In genomic region chr18:5196253-5197031, GRCh38 we compare ENCODE assay signal across 15 cellular contexts. TPM values are rescaled to one million over a fixed set of nuclear protein-coding genes. Genes with fewer than 3 reads are reported as not detected.
DNase-seq lines count a peak whose midpoint lies in the region; ATAC-seq, FAIRE-seq and TF ChIP-seq lines count a peak whose summit lies in the region.
"Had no signal": no experiment of that assay in that cellular context is flagged by ENCODE, and none has a peak within 500 bp of the region (broad histone marks: within the 10 kb centered on the region; RNA-seq: fewer than 3 reads in every experiment).

No MANE protein-coding gene starts in this region.

- H3K27ac ChIP-seq in H1 (ENCODE audit: low read depth, low read length) (no peak overlapping the region), pancreas (no peak overlapping the region)
- H3K27ac ChIP-seq: ovary, SK-N-MC had no signal

- H3K4ac ChIP-seq in H1 (replicated peaks; ENCODE audit: insufficient read length, low read depth, low read length), result no peak overlapping the region

- H2BK120ac ChIP-seq in H1 (replicated peaks; ENCODE audit: low read depth, low read length), result no peak overlapping the region

- no peak overlapping the region for H2BK5ac ChIP-seq in H1 (ENCODE audit: low read depth, low read length)

- peaks cover 61% of the 10 kb centered on the region for H3K27me3 Mint-ChIP-seq in activated T-cell treated with anti-CD3 and anti-CD28 coated beads, Interleukin-2, amount 50 U/mL, for 24 hours

- no peak overlapping the region for H3K27ac Mint-ChIP-seq in activated T-cell treated with anti-CD3 and anti-CD28 coated beads, Interleukin-2, amount 50 U/mL, for 24 hours

- POLR2A ChIA-PET in H1 (lab: Charles Lee; ENCODE audit: partially characterized antibody), result interaction anchor here (0.7 to 1.2 kb wide), 3 partner anchors 42 to 100 kb away, joined by 3 to 4 read pairs (median 3); no protein-coding TSS in a partner anchor

- no peak overlapping the region for H3K56ac ChIP-seq in H1 (replicated peaks; ENCODE audit: insufficient read length, low read depth, low read length)

- TF ChIP-seq RAD21 in H1 (IDR thresholded peaks at IDR 0.05 in 1 of 2, conservative IDR thresholded peaks at IDR 0.05 in 1 of 2; ENCODE audit: low read depth in 2 of 2, low read length in 2 of 2), result no peak

- H3K23me2 ChIP-seq in H1 (ENCODE audit: low read depth, low read length), result peaks cover 12% of the 10 kb centered on the region; the same call in 1 of the 2 replicates

- H4K5ac ChIP-seq in H1 (ENCODE audit: insufficient read length, low read depth, low read length), result no peak overlapping the region

- 3% methylated on average over 36 of the region's 50 CpGs; no CpG with 5 or more reads in 1 of the 2 experiments for WGBS in H1 (ENCODE audit: extremely low coverage in 1 of 2, insufficient coverage in 1 of 2, insufficient read length in 1 of 2, insufficient replicate concordance in 2 of 2, low coverage in 1 of 2, low lambda C conversion rate in 2 of 2, missing lambda C conversion rate in 1 of 2), 2 experiments
- 4 to 5% methylated on average over 48 to 50 of the region's 50 CpGs for WGBS in pancreas, 2 donors

- H2AFZ ChIP-seq in H1 (ENCODE audit: low read length), result peak overlapping the region; percentile 88

- no peaks in the 10 kb centered on the region for H3K36me3 Mint-ChIP-seq in activated T-cell treated with anti-CD3 and anti-CD28 coated beads, Interleukin-2, amount 50 U/mL, for 24 hours (ENCODE audit: low read depth)

- H3K9ac ChIP-seq in H1 (replicated peaks in 1 of 4; ENCODE audit: extremely low read depth in 1 of 4, low read depth in 3 of 4, low read length in 3 of 4), result peak overlapping the region in 1 of 4 experiments; percentile 58; a peak in 2 of 7 replicates

- TF ChIP-seq POLR2A in H1 (IDR thresholded peaks at IDR 0.05; ENCODE audit: control extremely low read depth in 1 of 2, low read depth in 2 of 2, low read length in 2 of 2), result no peak

- no peak overlapping the region for H3K14ac ChIP-seq in H1 (ENCODE audit: insufficient read length)

- TF ChIP-seq EP300 in H1 (IDR thresholded peaks at IDR 0.05; ENCODE audit: borderline replicate concordance in 1 of 2, low read depth in 2 of 2, low read length in 2 of 2), result no peak

- H3K18ac ChIP-seq in H1 (ENCODE audit: extremely low read depth, low read length), result no peak overlapping the region

- H2AK5ac ChIP-seq in H1 (ENCODE audit: low read depth, low read length), result no peak overlapping the region

- H4K91ac ChIP-seq in H1 (replicated peaks; ENCODE audit: insufficient read length, low read length), result no peak overlapping the region

- H3K9me3 Mint-ChIP-seq in activated T-cell treated with anti-CD3 and anti-CD28 coated beads, Interleukin-2, amount 50 U/mL, for 24 hours, result no peaks in the 10 kb centered on the region

- H3K79me1 ChIP-seq in H1 (ENCODE audit: low read depth, low read length), result no peaks in the 10 kb centered on the region

- H3K4me2 ChIP-seq in H1 (ENCODE audit: insufficient read depth in 1 of 2, low read depth in 2 of 2, low read length in 2 of 2), result peak overlapping the region; percentile 96 to 100

- no peak for FAIRE-seq in H1 (lab: Jason Lieb, UNC)
- FAIRE-seq in pancreas (lab: Jason Lieb, UNC), result no peak
- FAIRE-seq: keratinocyte had no signal

- peaks cover 0 to 2% of the 10 kb centered on the region in 2 experiments for H4K20me1 ChIP-seq in H1 (replicated peaks in 1 of 2; ENCODE audit: control insufficient read depth in 1 of 2, insufficient read depth in 2 of 2, low read length in 2 of 2)

- peak overlapping the region; percentile 69 for H3K4me3 Mint-ChIP-seq in activated T-cell treated with anti-CD3 and anti-CD28 coated beads, Interleukin-2, amount 50 U/mL, for 24 hours

- no peaks in the 10 kb centered on the region for H3K9me3 ChIP-seq in H1 (ENCODE audit: insufficient read depth in 2 of 2, low read depth in 1 of 2, low read length in 1 of 2)
- no peaks in the 10 kb centered on the region for H3K9me3 ChIP-seq in pancreas

- ATAC-seq in pancreas, result peak; percentile 28 to 63 (median 54)
- no peak for ATAC-seq in HG02884 (IDR thresholded peaks at IDR 0.05; ENCODE audit: unreplicated experiment)

- H2BK20ac ChIP-seq in H1 (ENCODE audit: low read length), result no peak overlapping the region

- H3K79me2 ChIP-seq in H1 (ENCODE audit: control insufficient read depth in 1 of 2, insufficient read depth in 2 of 2, low read length in 2 of 2), result no peaks in the 10 kb centered on the region

- no peak for DNase-seq in activated T-cell treated with anti-CD3 and anti-CD28 coated beads, Interleukin-2, amount 50 U/mL, for 24 hours
- no peak for DNase-seq in activated T-cell treated with anti-CD3 and anti-CD28 coated beads, Interleukin-2, amount 50 U/mL, for 48 hours
- DNase-seq in NCI-H2029 treated with DMSO at 0.1 percent for 48 hours (lab: John Stamatoyannopoulos, UW) (peak; percentile 0), H1 (ENCODE audit: low read depth in 1 of 2, low spot score in 2 of 2) (peak in 1 of 2 experiments; percentile 59), pancreas (peak in 1 of 6 donors; percentile 47), SW480 (ENCODE audit: low spot score) (no peak), AG08395 (ENCODE audit: low spot score) (no peak)
- DNase-seq: NCI-H226 had no signal

- TF ChIP-seq CTCF in H1 (IDR thresholded peaks at IDR 0.05; ENCODE audit: control extremely low read depth in 1 of 3, insufficient read depth in 1 of 3, low read depth in 1 of 3, low read length in 3 of 3), result no peak
- TF ChIP-seq CTCF in pancreas (IDR thresholded peaks at IDR 0.05), result no peak

- peaks cover 15% of the 10 kb centered on the region for H3K4me1 Mint-ChIP-seq in activated T-cell treated with anti-CD3 and anti-CD28 coated beads, Interleukin-2, amount 50 U/mL, for 24 hours (ENCODE audit: low read depth)

- intact Hi-C loops in pancreas (cut with DNase I), result no loop called here

- CTCF ChIA-PET in H1 (lab: Charles Lee; ENCODE audit: partially characterized antibody), result interaction anchor here (0.6 kb wide), 1 partner anchor 65 kb away, joined by 3 read pairs; no protein-coding TSS in a partner anchor

- no peak overlapping the region for H2BK12ac ChIP-seq in H1 (ENCODE audit: low read depth, low read length)

- H3K23ac ChIP-seq in H1 (ENCODE audit: insufficient read length), result no peak overlapping the region

- 0 out of 2 replicates have a peak overlapping the region, but pooled peaks have one; percentile 65 for H4K8ac ChIP-seq in H1 (ENCODE audit: extremely low read depth, insufficient read depth, low read length)

- H3K4me1 ChIP-seq in H1 (replicated peaks in 1 of 4; ENCODE audit: control insufficient read depth in 3 of 4, insufficient read depth in 4 of 4, low read length in 3 of 4), result peaks cover 0 to 14% (median 4%) of the 10 kb centered on the region in 4 experiments; a peak in 5 of 7 replicates
- no peaks in the 10 kb centered on the region for H3K4me1 ChIP-seq in pancreas

- H3K4me3 ChIP-seq in H1 (ENCODE audit: extremely low read depth in 1 of 4, insufficient read depth in 2 of 4, low read depth in 3 of 4, low read length in 4 of 4), result peak overlapping the region; percentile 47 to 71 (median 64)
- peak overlapping the region in 1 of 4 donors; percentile 17 for H3K4me3 ChIP-seq in pancreas
- H3K4me3 ChIP-seq: ovary, SK-N-MC had no signal

- no peaks in the 10 kb centered on the region; a peak in 1 of 8 replicates for H3K36me3 ChIP-seq in H1 (ENCODE audit: control insufficient read depth in 2 of 4, insufficient read depth in 4 of 4, low read length in 3 of 4)
- no peaks in the 10 kb centered on the region for H3K36me3 ChIP-seq in pancreas
- H3K36me3 ChIP-seq: ovary had no signal

- no peak overlapping the region for H2BK15ac ChIP-seq in H1 (ENCODE audit: low read length)

- H3K27me3 ChIP-seq in H1 (replicated peaks in 1 of 4; ENCODE audit: control insufficient read depth in 3 of 4, extremely low read depth in 1 of 4, insufficient read depth in 3 of 4, low read length in 3 of 4) (peaks cover 19 to 53% (median 39%) of the 10 kb centered on the region in 4 experiments), pancreas (peaks cover 0 to 25% (median 8%) of the 10 kb centered on the region in 4 donors)

TF ChIP-seq in H1, 55 proteins besides CTCF, POLR2A, EP300 and RAD21 (continues in another document):
- TF ChIP-seq RBBP5 (IDR thresholded peaks at IDR 0.05; ENCODE audit: borderline replicate concordance, low read depth, low read length) (peak; percentile 79; the same call in 1 of the 2 replicates), CHD1 (IDR thresholded peaks at IDR 0.05; ENCODE audit: low read depth, low read length) (no peak), SIN3A (conservative IDR thresholded peaks at IDR 0.05 in 1 of 2, IDR thresholded peaks at IDR 0.05 in 1 of 2; ENCODE audit: low read depth in 1 of 2, low read length in 2 of 2) (no peak), POU5F1 (IDR thresholded peaks at IDR 0.05; ENCODE audit: low read depth, low read length) (no peak), JUN (IDR thresholded peaks at IDR 0.05; ENCODE audit: low read depth, low read length) (no peak), KDM5A (IDR thresholded peaks at IDR 0.05; ENCODE audit: low read length) (no peak), SP1 (IDR thresholded peaks at IDR 0.05; ENCODE audit: low read depth, low read length) (no peak), SUZ12 (IDR thresholded peaks at IDR 0.05; ENCODE audit: low read length) (peak; percentile 80), CEBPB (IDR thresholded peaks at IDR 0.05; ENCODE audit: low read depth, low read length) (no peak), EZH2 (IDR thresholded peaks at IDR 0.05; ENCODE audit: low read depth, low read length, severe bottlenecking) (peak; percentile 65), TCF12 (IDR thresholded peaks at IDR 0.05; ENCODE audit: low read depth, low read length) (no peak), SAP30 (IDR thresholded peaks at IDR 0.05; ENCODE audit: insufficient read depth, insufficient replicate concordance, low read length) (peak; percentile 18), MAX (IDR thresholded peaks at IDR 0.05) (0 out of 2 replicates have a peak, but pooled peaks have one; percentile 9), TBP (IDR thresholded peaks at IDR 0.05; ENCODE audit: low read depth, low read length) (no peak)

RNA-seq across cellular contexts. Expression of gene AKAIN1, which starts 0.6 kb away (rescaled TPM):
- not detected in 2 replicates for total RNA-seq in H1 (2021; fragmentation: NEBNext Ultra II Directional; extraction: Animal tissue kit (Norgen Biotek cat#: 25700))
- not detected in 2 replicates for polyA plus RNA-seq in H1 (2011; rRNA removed)
- not detected for polyA plus RNA-seq in H1 (2011; cell fraction: cytosol; rRNA removed)
- not detected for polyA plus RNA-seq in H1 (2011; cell fraction: nucleus; rRNA removed)
- not detected in 4 replicates for polyA plus RNA-seq in H1 (2012, experiment 1 of 2)
- not detected for polyA plus RNA-seq in H1 (2012, experiment 2 of 2)
- polyA plus RNA-seq in H1 (2013, experiment 1 of 2), result not detected
- not detected for polyA plus RNA-seq in H1 (2013, experiment 2 of 2)
- polyA minus RNA-seq in H1 (2011; rRNA and poly(A)+ RNA removed), result not detected in 2 replicates
- not detected for polyA minus RNA-seq in H1 (2011; cell fraction: cytosol; rRNA and poly(A)+ RNA removed)
- polyA minus RNA-seq in H1 (2011; cell fraction: nucleus; rRNA and poly(A)+ RNA removed), result not detected
- under 1 TPM in 3 of 6 donors, not detected in 3; 0.28 to 0.81 (median 0.55) TPM for total RNA-seq in pancreas
- polyA plus RNA-seq in pancreas, result 1 to 10 TPM in 1 of 2 donors, under 1 TPM in 1; 0.91 to 6.8 TPM
- total RNA-seq: HT1080, ovary had no signal
- polyA plus RNA-seq: esophagus, keratinocyte, ovary, thymus had no signal
